Comparison of ENCODE assay signal across 24 cellular contexts in the genomic region with DNA sequence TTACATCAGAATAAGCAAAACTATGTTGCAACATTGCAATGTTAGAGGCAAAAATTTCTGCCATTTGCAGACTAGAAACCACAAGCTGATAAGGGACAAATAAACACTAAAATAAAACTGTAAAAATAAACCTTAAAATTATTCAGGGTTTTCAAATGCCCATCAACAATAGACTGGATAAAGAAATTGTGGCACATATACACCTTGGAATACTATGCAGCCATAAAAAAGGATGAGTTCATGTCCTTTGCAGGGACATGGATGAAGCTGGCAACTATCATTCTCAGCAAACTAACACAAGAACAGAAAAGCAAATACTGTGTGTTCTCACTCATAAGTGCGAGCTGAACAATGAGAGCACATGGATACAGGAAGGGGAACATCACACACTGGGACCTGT.
"Had no signal": no experiment of that assay in that cellular context is flagged by ENCODE, and none has a peak within 500 bp of the region (broad histone marks: within the 10 kb centered on the region; RNA-seq: fewer than 3 reads in every experiment).

No MANE protein-coding gene starts in this region.

- H3K36me3 ChIP-seq: esophagus muscularis mucosa, gastrocnemius medialis, heart right ventricle, left lung, lower lobe of right lung had no signal

- H3K27me3 ChIP-seq: esophagus muscularis mucosa, gastrocnemius medialis, heart right ventricle, left lung had no signal

- H3K9me3 ChIP-seq: esophagus muscularis mucosa, gastrocnemius medialis, left lung, lower lobe of right lung, mucosa of descending colon had no signal

- H3K4me1 ChIP-seq: esophagus muscularis mucosa, gastrocnemius medialis, heart right ventricle, left lung, lower lobe of right lung had no signal

- H3K4me3 ChIP-seq: coronary artery, dorsolateral prefrontal cortex, esophagus muscularis mucosa, gastrocnemius medialis, heart right ventricle, left lung, lower lobe of right lung, mucosa of descending colon had no signal

- FAIRE-seq: colon, endothelial cell of umbilical vein, islet of Langerhans, keratinocyte had no signal

- DNase-seq: dermis blood vessel endothelial cell; dorsolateral prefrontal cortex; effector CD4-positive, alpha-beta T cell; effector memory CD4-positive, alpha-beta T cell; foreskin fibroblast; foreskin melanocyte; gastrocnemius medialis; glutamatergic neuron; head of caudate nucleus; heart right ventricle; hippocampal formation; left cardiac atrium; left lung; left ventricle myocardium superior; lower lobe of right lung; mesenchymal stem cell; mucosa of descending colon; naive B cell had no signal

- ATAC-seq: gastrocnemius medialis, heart right ventricle, left cardiac atrium, left lung, left ventricle myocardium superior, lower lobe of right lung, mucosa of descending colon had no signal

- H3K27ac ChIP-seq: coronary artery, dorsolateral prefrontal cortex, esophagus muscularis mucosa, gastrocnemius medialis, heart right ventricle, left lung, lower lobe of right lung had no signal
